ENCODE assay signal across 1 cellular context in the genomic region with DNA sequence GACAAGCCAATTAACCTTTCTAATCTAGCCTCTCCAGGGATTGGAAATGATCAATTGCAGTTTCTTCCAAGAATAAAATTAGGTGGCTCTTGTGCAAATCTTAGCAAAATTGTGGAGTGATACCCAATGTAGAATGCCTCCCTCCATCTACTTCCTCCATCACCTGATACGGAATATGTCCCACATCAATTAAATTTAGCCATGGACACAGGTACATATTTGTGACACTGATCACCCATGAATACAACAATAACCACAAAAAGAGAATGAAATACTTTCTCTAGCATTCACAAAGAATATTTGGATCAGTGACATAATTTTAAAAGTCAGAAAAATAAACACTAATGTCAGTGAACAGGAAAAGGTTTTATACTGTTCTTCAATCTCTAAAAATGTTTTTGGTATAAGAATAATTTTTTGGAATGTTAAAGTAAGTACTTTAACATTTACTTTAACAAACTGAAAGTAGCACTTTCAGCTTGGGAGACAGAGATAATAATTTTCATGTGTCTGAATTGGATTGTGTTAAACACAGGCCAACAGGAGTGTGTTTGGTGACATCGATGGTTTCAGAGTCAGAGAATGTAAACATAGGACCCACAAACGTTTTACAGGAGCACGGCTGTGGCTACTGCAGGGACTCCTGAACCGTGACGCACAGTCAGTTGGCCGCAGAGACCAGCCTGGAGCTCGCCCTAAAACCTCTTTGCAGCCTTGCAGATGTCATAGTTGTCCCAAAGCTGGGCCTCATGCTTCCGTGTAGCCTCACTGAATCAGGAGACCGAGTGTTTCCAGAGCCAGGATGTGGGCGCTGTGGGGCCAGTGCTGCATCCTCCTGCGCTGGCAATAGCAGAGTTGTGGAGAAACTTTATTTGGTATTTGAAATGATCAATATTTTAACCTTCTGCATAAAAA.
TF ChIP-seq lines count a peak whose summit lies in the region.

No MANE protein-coding gene starts in this region.

TF ChIP-seq in WTC11, 78 proteins besides CTCF, POLR2A, EP300 and RAD21 (continued from another document):
- TF ChIP-seq ZNF317 (CRISPR knock-in tag; IDR thresholded peaks at IDR 0.05; ENCODE audit: borderline replicate concordance, low read depth) = no peak
- TF ChIP-seq, protein P1, sequence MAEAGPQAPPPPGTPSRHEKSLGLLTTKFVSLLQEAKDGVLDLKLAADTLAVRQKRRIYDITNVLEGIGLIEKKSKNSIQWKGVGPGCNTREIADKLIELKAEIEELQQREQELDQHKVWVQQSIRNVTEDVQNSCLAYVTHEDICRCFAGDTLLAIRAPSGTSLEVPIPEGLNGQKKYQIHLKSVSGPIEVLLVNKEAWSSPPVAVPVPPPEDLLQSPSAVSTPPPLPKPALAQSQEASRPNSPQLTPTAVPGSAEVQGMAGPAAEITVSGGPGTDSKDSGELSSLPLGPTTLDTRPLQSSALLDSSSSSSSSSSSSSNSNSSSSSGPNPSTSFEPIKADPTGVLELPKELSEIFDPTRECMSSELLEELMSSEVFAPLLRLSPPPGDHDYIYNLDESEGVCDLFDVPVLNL (CRISPR knock-in tag; IDR thresholded peaks at IDR 0.05; ENCODE audit: borderline replicate concordance, low read depth) = no peak
- no peak for TF ChIP-seq PREB (CRISPR knock-in tag; IDR thresholded peaks at IDR 0.05; ENCODE audit: borderline replicate concordance)
- no peak for TF ChIP-seq ATF6 (CRISPR knock-in tag; IDR thresholded peaks at IDR 0.05)
- no peak for TF ChIP-seq TCF7 (CRISPR knock-in tag; IDR thresholded peaks at IDR 0.05; ENCODE audit: low read depth)
- TF ChIP-seq, protein P2, sequence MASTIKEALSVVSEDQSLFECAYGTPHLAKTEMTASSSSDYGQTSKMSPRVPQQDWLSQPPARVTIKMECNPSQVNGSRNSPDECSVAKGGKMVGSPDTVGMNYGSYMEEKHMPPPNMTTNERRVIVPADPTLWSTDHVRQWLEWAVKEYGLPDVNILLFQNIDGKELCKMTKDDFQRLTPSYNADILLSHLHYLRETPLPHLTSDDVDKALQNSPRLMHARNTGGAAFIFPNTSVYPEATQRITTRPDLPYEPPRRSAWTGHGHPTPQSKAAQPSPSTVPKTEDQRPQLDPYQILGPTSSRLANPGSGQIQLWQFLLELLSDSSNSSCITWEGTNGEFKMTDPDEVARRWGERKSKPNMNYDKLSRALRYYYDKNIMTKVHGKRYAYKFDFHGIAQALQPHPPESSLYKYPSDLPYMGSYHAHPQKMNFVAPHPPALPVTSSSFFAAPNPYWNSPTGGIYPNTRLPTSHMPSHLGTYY (CRISPR knock-in tag; IDR thresholded peaks at IDR 0.05) = no peak
- TF ChIP-seq SP1 (CRISPR knock-in tag; conservative IDR thresholded peaks at IDR 0.05) = no peak
- TF ChIP-seq ELF4 (CRISPR knock-in tag; IDR thresholded peaks at IDR 0.05; ENCODE audit: low read depth) = no peak
- no peak for TF ChIP-seq KAT7 (CRISPR knock-in tag; IDR thresholded peaks at IDR 0.05; ENCODE audit: borderline replicate concordance)
- no peak for TF ChIP-seq MYBL2 (CRISPR knock-in tag; IDR thresholded peaks at IDR 0.05)
- TF ChIP-seq ZNF121 (CRISPR knock-in tag; IDR thresholded peaks at IDR 0.05) = no peak
TF ChIP-seq in WTC11: peak in this region for 0.
